In the genomic region with DNA sequence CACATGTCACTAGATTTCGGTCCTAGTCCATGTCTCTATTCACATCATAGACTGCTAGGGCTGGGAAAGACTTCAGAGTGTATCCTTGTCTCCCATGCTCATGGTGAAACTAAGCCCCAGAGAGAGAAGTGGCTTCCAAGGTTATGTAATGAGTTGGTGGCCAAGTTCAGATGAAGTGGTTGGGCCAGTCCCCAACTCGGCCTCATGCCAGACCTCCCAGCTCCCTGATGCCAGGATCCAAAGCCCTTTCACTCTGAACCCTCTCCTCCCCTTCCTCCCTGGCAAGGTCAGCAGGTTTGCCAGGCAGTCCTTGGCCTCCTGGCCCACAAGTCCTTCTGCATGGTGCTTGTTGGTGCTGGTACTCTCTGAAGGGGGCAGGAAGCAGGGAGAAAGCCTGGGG, we compare ENCODE assay signal across 1 cellular context.
TF ChIP-seq lines count a peak whose summit lies in the region.

No MANE protein-coding gene starts in this region.

TF ChIP-seq in WTC11, 78 proteins besides CTCF, POLR2A, EP300 and RAD21 (continued from another document):
- TF ChIP-seq FOXP4 (CRISPR knock-in tag; IDR thresholded peaks at IDR 0.05) (no peak), MYBL2 (CRISPR knock-in tag; IDR thresholded peaks at IDR 0.05) (no peak)
